In the genomic region with DNA sequence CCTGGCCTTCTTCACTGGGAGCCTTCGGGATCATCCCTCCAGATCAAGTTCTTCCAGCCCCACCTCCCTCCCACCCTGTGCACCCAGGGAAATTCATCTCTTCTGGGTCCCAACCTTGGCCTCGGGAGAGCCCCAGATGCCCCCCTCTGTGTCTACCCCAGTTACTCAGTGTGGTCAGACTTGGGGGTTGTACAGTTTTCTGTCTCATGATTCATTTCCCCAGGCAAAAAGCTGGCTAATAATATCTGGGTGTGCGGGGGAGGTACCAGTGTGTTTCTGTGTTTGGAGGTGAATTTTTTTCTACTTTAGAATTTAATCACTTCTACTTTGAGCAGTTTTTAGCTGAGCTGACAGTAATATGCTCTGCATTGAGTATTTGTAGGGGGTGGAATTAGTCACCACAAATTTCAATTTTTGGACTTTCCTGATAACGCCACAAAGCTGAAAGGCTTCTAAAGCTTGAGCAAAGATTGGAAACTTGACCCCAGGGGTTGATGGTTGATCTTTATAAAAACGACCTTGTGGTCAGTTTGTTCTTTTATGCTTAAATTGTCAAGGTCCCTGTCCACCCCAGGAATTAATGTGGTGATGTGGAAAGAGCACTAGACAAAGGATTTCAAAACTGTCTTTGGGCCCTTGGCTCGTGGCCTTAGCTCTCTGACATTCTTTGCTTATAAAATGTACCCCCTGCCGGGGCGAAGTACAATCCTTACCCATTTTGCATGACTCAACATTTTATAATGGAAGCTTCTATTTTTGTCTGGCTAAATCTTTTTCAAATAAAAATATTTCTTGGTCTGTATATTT, we compare ENCODE assay signal across 8 cellular contexts.
DNase-seq lines count a peak whose midpoint lies in the region; ATAC-seq and TF ChIP-seq lines count a peak whose summit lies in the region.

No MANE protein-coding gene starts in this region.

- H3K9me3 Mint-ChIP-seq in T-cell (no peaks in the 10 kb centered on the region), brain (no peaks in the 10 kb centered on the region)

- ATAC-seq in HG02970 (IDR thresholded peaks at IDR 0.05; ENCODE audit: low FRiP score, unreplicated experiment), result peak; percentile 67
- peak; percentile 28 to 46 (median 38) for ATAC-seq in T-cell (replicated peaks in 1 of 4)

- H3K4me1 Mint-ChIP-seq in T-cell (peaks cover 23 to 54% (median 36%) of the 10 kb centered on the region in 3 donors), brain (peaks cover 61% of the 10 kb centered on the region)

- DNase-seq in activated CD4-positive, alpha-beta T cell treated with anti-CD3 and anti-CD28 coated beads for 24 hours (ENCODE audit: low read depth in 2 of 2), result peak; percentile 33 to 58
- no peak for DNase-seq in activated CD4-positive, alpha-beta T cell treated with anti-CD3 and anti-CD28 coated beads for 1 hour
- DNase-seq in T-cell (peak in 1 of 34 experiments; percentile 27), occipital lobe (lab: John Stamatoyannopoulos, UW) (peak; percentile 11), NCI-H2107 treated with DMSO at 0.1 percent for 48 hours (lab: John Stamatoyannopoulos, UW; ENCODE audit: unreplicated experiment) (no peak), DMS53 treated with DMSO at 0.1 percent for 48 hours (lab: John Stamatoyannopoulos, UW; ENCODE audit: unreplicated experiment) (no peak)

- H3K4me3 Mint-ChIP-seq in T-cell, result peak overlapping the region; percentile 22 to 64 (median 53)
- H3K4me3 Mint-ChIP-seq in brain, result no peak overlapping the region

- H3K36me3 Mint-ChIP-seq in T-cell, result no peaks in the 10 kb centered on the region
- no peaks in the 10 kb centered on the region for H3K36me3 Mint-ChIP-seq in brain

- POLR2A ChIA-PET in T-cell (lab: Charles Lee), result interaction anchor here in 1 of 2 donors (1.1 kb wide), 1 partner anchor 44 kb away, joined by 11 read pairs; no protein-coding TSS in a partner anchor

- TF ChIP-seq CTCF in brain (conservative IDR thresholded peaks at IDR 0.05), result no peak

- CTCF ChIA-PET in T-cell (lab: Charles Lee), result interaction anchor here (0.5 to 1.5 kb wide), 7 partner anchors 49 to 713 kb away, joined by 3 to 6 read pairs (median 3); a partner anchor contains a TSS

- H3K27ac Mint-ChIP-seq in T-cell, result peak overlapping the region; percentile 86
- H3K27ac Mint-ChIP-seq in brain, result peak overlapping the region; percentile 15 to 82 (median 76)

- H3K27me3 Mint-ChIP-seq in T-cell (no peaks in the 10 kb centered on the region), brain (no peaks in the 10 kb centered on the region)

Comparison
In these comparisons a context has a peak if more than half of its experiments do, and no peak if none do; other contexts are left out.
1. DNase-seq: peak in activated CD4-positive, alpha-beta T cell treated with anti-CD3 and anti-CD28 coated beads for 24 hours (2 of 2) and occipital lobe (single experiment); none in activated CD4-positive, alpha-beta T cell treated with anti-CD3 and anti-CD28 coated beads for 1 hour (single experiment), NCI-H2107 treated with DMSO at 0.1 percent for 48 hours (single experiment) and DMS53 treated with DMSO at 0.1 percent for 48 hours (single experiment).
2. H3K4me3 Mint-ChIP-seq: peak in T-cell (3 of 3); none in brain (0 of 5).